ENCODE assay signal across 29 cellular contexts in the genomic region with DNA sequence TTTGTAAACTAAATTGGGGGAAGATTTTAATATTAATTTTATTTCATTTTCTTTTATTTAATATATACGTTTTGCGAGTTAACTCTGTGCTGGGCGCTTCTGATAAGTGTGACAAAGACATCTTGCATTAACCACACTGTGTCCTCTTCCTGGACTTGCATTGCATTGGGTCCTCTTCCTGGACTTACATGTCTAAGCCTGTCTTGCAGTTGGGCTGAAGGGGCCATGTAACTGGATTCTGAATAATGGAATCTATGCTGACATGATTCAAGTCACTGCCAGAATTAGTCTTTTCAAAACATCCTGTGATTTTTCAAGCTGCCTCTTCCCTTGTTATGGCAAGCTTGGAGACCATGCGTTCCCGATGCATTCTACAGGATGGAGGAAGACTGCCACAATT.
"Had no signal": no experiment of that assay in that cellular context is flagged by ENCODE, and none has a peak within 500 bp of the region (broad histone marks: within the 10 kb centered on the region; RNA-seq: fewer than 3 reads in every experiment).

No MANE protein-coding gene starts in this region.

- DNase-seq: activated CD4-positive, alpha-beta memory T cell treated with anti-CD3 and anti-CD28 coated beads for 36 hours; activated CD4-positive, alpha-beta T cell treated with anti-CD3 and anti-CD28 coated beads for 36 hours; activated CD4-positive, alpha-beta T cell treated with anti-CD3 and anti-CD28 coated beads, Interleukin-2, amount 10 ng/mL, durations not matched to agents 24 days and 14 days; activated CD4-positive, CD25-positive, alpha-beta regulatory T cell; activated CD4-positive, CD25-positive, alpha-beta regulatory T cell treated with anti-CD3 and anti-CD28 coated beads, Interleukin-2, amount 50 U/mL, for 72 hours; activated CD8-positive, alpha-beta memory T cell treated with anti-CD3 and anti-CD28 coated beads, Interleukin-2, amount 10 ng/mL, durations not matched to agents 7 days and 5 days; activated CD8-positive, alpha-beta memory T cell treated with anti-CD3 and anti-CD28 coated beads, Interleukin-2, amount 50 U/mL, for 4 hours; activated CD8-positive, alpha-beta T cell treated with anti-CD3 and anti-CD28 coated beads, Interleukin-2, amount 10 ng/mL, durations not matched to agents 7 days and 5 days; activated effector memory CD4-positive, alpha-beta T cell treated with anti-CD3 and anti-CD28 coated beads, Interleukin-2, amount 50 U/mL, for 16 hours; activated naive CD4-positive, alpha-beta T cell treated with anti-CD3 and anti-CD28 coated beads for 36 hours; activated naive CD8-positive, alpha-beta T cell treated with anti-CD3 and anti-CD28 coated beads, Interleukin-2, amount 10 ng/mL, durations not matched to agents 7 days and 5 days; activated T-cell treated with anti-CD3 and anti-CD28 coated beads, Interleukin-2, amount 50 U/mL, for 1 hour; activated T-cell treated with anti-CD3 and anti-CD28 coated beads, Interleukin-2, amount 50 U/mL, for 48 hours; brain microvascular endothelial cell; central memory CD4-positive, alpha-beta T cell; cerebellar nuclear complex; colonic mucosa; effector CD8-positive, alpha-beta T cell; erythroblast; gastrocnemius medialis; glutamatergic neuron; heart left ventricle; T-helper 1 cell; T-helper 17 cell; T1000 had no signal

- H3K9me3 ChIP-seq: colonic mucosa, esophagus muscularis mucosa, gastrocnemius medialis, heart left ventricle had no signal

- H3K4me3 ChIP-seq: cardiac muscle cell, colonic mucosa, esophagus muscularis mucosa, gastrocnemius medialis, heart left ventricle had no signal

- ATAC-seq: activated CD4-positive, alpha-beta T cell treated with anti-CD3 and anti-CD28 coated beads for 36 hours; activated CD8-positive, alpha-beta memory T cell treated with anti-CD3 and anti-CD28 coated beads, Interleukin-2, amount 10 ng/mL, durations not matched to agents 7 days and 5 days; activated CD8-positive, alpha-beta T cell treated with anti-CD3 and anti-CD28 coated beads, Interleukin-2, amount 10 ng/mL, durations not matched to agents 7 days and 5 days; activated naive CD4-positive, alpha-beta T cell treated with anti-CD3 and anti-CD28 coated beads, Interleukin-2, amount 50 U/mL, for 72 hours; foreskin keratinocyte; gastrocnemius medialis; heart left ventricle; T-helper 17 cell had no signal

- H3K27ac ChIP-seq: brain microvascular endothelial cell, cardiac muscle cell, colonic mucosa, esophagus muscularis mucosa, foreskin keratinocyte, gastrocnemius medialis, heart left ventricle had no signal

- H3K36me3 ChIP-seq: brain microvascular endothelial cell, cardiac muscle cell, colonic mucosa, esophagus muscularis mucosa, gastrocnemius medialis, heart left ventricle had no signal

- H3K4me1 ChIP-seq: colonic mucosa, esophagus muscularis mucosa, gastrocnemius medialis, heart left ventricle had no signal

- H3K27me3 ChIP-seq: brain microvascular endothelial cell, cardiac muscle cell, colonic mucosa, esophagus muscularis mucosa, foreskin keratinocyte, gastrocnemius medialis had no signal
